14 cellular contexts compared by ENCODE assay signal in genomic region chr3:63927623-63928280, GRCh38. TPM values are rescaled to one million over a fixed set of nuclear protein-coding genes. Genes with fewer than 3 reads are reported as not detected.
DNase-seq lines count a peak whose midpoint lies in the region; ATAC-seq and TF ChIP-seq lines count a peak whose summit lies in the region.
"Had no signal": no experiment of that assay in that cellular context is flagged by ENCODE, and none has a peak within 500 bp of the region (broad histone marks: within the 10 kb centered on the region; RNA-seq: fewer than 3 reads in every experiment).

No MANE protein-coding gene starts in this region.

- WGBS in stomach, 5 donors, result 61 to 70% (median 67%) methylated on average over 6 of the region's 6 CpGs

- H3K9me3 Mint-ChIP-seq in CD14-positive monocyte (no peaks in the 10 kb centered on the region), brain (peaks cover 4 to 19% (median 15%) of the 10 kb centered on the region in 5 experiments)
- H3K9me3 Mint-ChIP-seq: activated naive CD4-positive, alpha-beta T cell treated with anti-CD3 and anti-CD28 coated beads, Interleukin-2, amount 50 U/mL, for 24 hours had no signal

- no peak overlapping the region for H3K27ac ChIP-seq in stomach
- no peak overlapping the region for H3K27ac ChIP-seq in uterus

- H3K4me1 Mint-ChIP-seq in CD14-positive monocyte (peaks cover 92% of the 10 kb centered on the region), brain (peaks cover 22% of the 10 kb centered on the region)

- TF ChIP-seq CTCF in CD14-positive monocyte (IDR thresholded peaks at IDR 0.05) (no peak), brain (conservative IDR thresholded peaks at IDR 0.05) (no peak), stomach (IDR thresholded peaks at IDR 0.05) (no peak), uterus (IDR thresholded peaks at IDR 0.05) (no peak)

- H3K4me3 ChIP-seq in stomach, result no peak overlapping the region
- no peak overlapping the region for H3K4me3 ChIP-seq in uterus

- intact Hi-C loops in CD14-positive monocyte (cut with micrococcal nuclease) (no loop called here), stomach (cut with DNase I; ENCODE audit: low total_unique reads) (no loop called here), uterus (cut with DNase I; ENCODE audit: low total_unique reads) (no loop called here)

- peak; percentile 80 for ATAC-seq in GM19468 (IDR thresholded peaks at IDR 0.05; ENCODE audit: extremely low read depth, unreplicated experiment)
- peak; percentile 81 for ATAC-seq in HG03159 (IDR thresholded peaks at IDR 0.05; ENCODE audit: unreplicated experiment)

- TF ChIP-seq POLR2A in stomach (IDR thresholded peaks at IDR 0.05) (no peak), uterus (IDR thresholded peaks at IDR 0.05) (no peak)

- no peaks in the 10 kb centered on the region for H3K27me3 ChIP-seq in stomach
- H3K27me3 ChIP-seq in uterus, result no peaks in the 10 kb centered on the region

- in situ Hi-C loops in KBM-7 (cut with MboI; ENCODE audit: low pct_unique_long_range_greater_than_20kb, low sequenced_read_pairs), result no loop called here

- H3K36me3 ChIP-seq in stomach (peaks cover 0 to 31% (median 28%) of the 10 kb centered on the region in 4 donors), uterus (no peaks in the 10 kb centered on the region)

- peaks cover 36 to 65% of the 10 kb centered on the region in 2 donors for H3K36me3 Mint-ChIP-seq in CD14-positive monocyte
- H3K36me3 Mint-ChIP-seq in brain, result peaks cover 56% of the 10 kb centered on the region

- no peak for DNase-seq in CD14-positive monocyte (ENCODE audit: low spot score)
- no peak for DNase-seq in DMS153 (lab: John Stamatoyannopoulos, UW)
- no peak for DNase-seq in KBM-7
- no peak for DNase-seq in stomach
- DNase-seq in uterus, result no peak
- DNase-seq: mesendoderm, NCI-H1105 treated with DMSO at 0.1 percent for 48 hours had no signal

- H3K4me3 Mint-ChIP-seq in CD14-positive monocyte (peak overlapping the region; percentile 10 to 82), brain (peak overlapping the region in 2 of 5 experiments; percentile 24 to 31)
- H3K4me3 Mint-ChIP-seq: activated naive CD4-positive, alpha-beta T cell treated with anti-CD3 and anti-CD28 coated beads, Interleukin-2, amount 50 U/mL, for 24 hours had no signal

- H3K27me3 Mint-ChIP-seq in CD14-positive monocyte (ENCODE audit: low read depth in 3 of 3) (peaks cover 0 to 2% (median 0%) of the 10 kb centered on the region in 3 donors), brain (peaks cover 7% of the 10 kb centered on the region)
- H3K27me3 Mint-ChIP-seq: activated naive CD4-positive, alpha-beta T cell treated with anti-CD3 and anti-CD28 coated beads, Interleukin-2, amount 50 U/mL, for 24 hours had no signal

- no peak for TF ChIP-seq EP300 in stomach (IDR thresholded peaks at IDR 0.05)

- no peaks in the 10 kb centered on the region for H3K9me3 ChIP-seq in stomach
- H3K9me3 ChIP-seq in uterus, result no peaks in the 10 kb centered on the region

- H3K27ac Mint-ChIP-seq in CD14-positive monocyte (peak overlapping the region; percentile 82 to 89 (median 86)), brain (peak overlapping the region in 4 of 5 experiments; percentile 19 to 88 (median 57))
- H3K27ac Mint-ChIP-seq: activated naive CD4-positive, alpha-beta T cell treated with anti-CD3 and anti-CD28 coated beads, Interleukin-2, amount 50 U/mL, for 24 hours had no signal

- H3K4me1 ChIP-seq in stomach, result peaks cover 7 to 59% (median 27%) of the 10 kb centered on the region in 4 donors
- peaks cover 0 to 6% of the 10 kb centered on the region in 2 donors for H3K4me1 ChIP-seq in uterus

RNA-seq across cellular contexts. Expression of gene SCAANT1, which starts 15.6 kb away (rescaled TPM):
- polyA plus RNA-seq in CD14-positive monocyte, result not detected
- polyA plus RNA-seq in brain (ENCODE audit: insufficient read depth, low read depth, low replicate concordance), result not detected
- total RNA-seq in stomach, result not detected
- not detected for polyA plus RNA-seq in stomach
- total RNA-seq in uterus, result not detected
- total RNA-seq: T-helper 2 cell treated with Interferon-gamma antibody and Interleukin-4, amounts not matched to agents 100 ng/mL and 5 ng/mL, for 36 hours had no signal
- polyA plus RNA-seq: AG04450, fibroblast of lung had no signal
